ENCODE assay signal across 17 cellular contexts in genomic region chr2:9831670-9832069, GRCh38. TPM values are rescaled to one million over a fixed set of nuclear protein-coding genes. Genes with fewer than 3 reads are reported as not detected.
DNase-seq lines count a peak whose midpoint lies in the region; ATAC-seq and TF ChIP-seq lines count a peak whose summit lies in the region.
"Had no signal": no experiment of that assay in that cellular context is flagged by ENCODE, and none has a peak within 500 bp of the region (broad histone marks: within the 10 kb centered on the region; RNA-seq: fewer than 3 reads in every experiment).

No MANE protein-coding gene starts in this region.

- TF ChIP-seq CTCF in VCaP (conservative IDR thresholded peaks at IDR 0.05) = no peak
- TF ChIP-seq CTCF in A673 (conservative IDR thresholded peaks at IDR 0.05; ENCODE audit: low read depth, low read length) = no peak
- no peak for TF ChIP-seq CTCF in WERI-Rb-1 (IDR thresholded peaks at IDR 0.05; ENCODE audit: low read depth, low read length)

- DNase-seq in ELF-1 (ENCODE audit: low read depth, low spot score) (peak; percentile 70), islet precursor cell (peak; percentile 67), A673 (ENCODE audit: low spot score) (no peak), WERI-Rb-1 (no peak)
- DNase-seq: ACHN, AML-193, COR-L47, EL, HCEC 1CT, NCI-H187, NCI-H345, NCI-H69, SHP77 treated with DMSO at 0.1 percent for 48 hours had no signal

- CTCF ChIA-PET in A673 (lab: Charles Lee) = no interaction called here

- peak overlapping the region; percentile 85 for H3K27ac ChIP-seq in VCaP
- H3K27ac ChIP-seq in skin epidermis = peak overlapping the region in 14 of 21 experiments; percentile 18 to 84 (median 66)
- H3K27ac ChIP-seq in A673 (ENCODE audit: low read depth, low read length, poor library complexity, severe bottlenecking) = no peak overlapping the region
- no peak overlapping the region for H3K27ac ChIP-seq in WERI-Rb-1

- H3K9me3 ChIP-seq in A673 (ENCODE audit: low read depth, low read length, poor library complexity, severe bottlenecking) = no peaks in the 10 kb centered on the region
- no peaks in the 10 kb centered on the region for H3K9me3 ChIP-seq in WERI-Rb-1 (ENCODE audit: severe bottlenecking)

- ATAC-seq in HG02973 (IDR thresholded peaks at IDR 0.05; ENCODE audit: unreplicated experiment) = no peak
- ATAC-seq in GM19452 (IDR thresholded peaks at IDR 0.05; ENCODE audit: unreplicated experiment) = no peak

- H3K27me3 ChIP-seq in A673 (replicated peaks; ENCODE audit: insufficient read depth, low read depth, low read length, poor library complexity) = no peaks in the 10 kb centered on the region
- no peaks in the 10 kb centered on the region for H3K27me3 ChIP-seq in WERI-Rb-1 (ENCODE audit: insufficient read depth, low read depth, severe bottlenecking)

- intact Hi-C loops in A673 (cut with micrococcal nuclease; ENCODE audit: unreplicated experiment) = no loop called here

- H3K4me3 ChIP-seq in skin epidermis = no peak overlapping the region
- no peak overlapping the region for H3K4me3 ChIP-seq in A673 (ENCODE audit: low read depth, low read length, poor library complexity, severe bottlenecking)
- H3K4me3 ChIP-seq in WERI-Rb-1 (ENCODE audit: low read depth, low read length) = no peak overlapping the region

- no TSS peak for BruUV-seq in A673 (replicated peaks; lab: Mats Ljungman, UMichigan)

- H3K4me1 ChIP-seq in A673 (ENCODE audit: insufficient read depth, low read length, poor library complexity, severe bottlenecking) = no peaks in the 10 kb centered on the region

- H3K36me3 ChIP-seq in A673 (ENCODE audit: insufficient read depth, low read length, poor library complexity, severe bottlenecking) (no peaks in the 10 kb centered on the region), WERI-Rb-1 (no peaks in the 10 kb centered on the region)

- POLR2A ChIA-PET in A673 (lab: Charles Lee; ENCODE audit: low non-redundant PET) = interaction anchor here (0.6 kb wide), 1 partner anchor 760 kb away, joined by 3 read pairs; no protein-coding TSS in a partner anchor

RNA-seq across cellular contexts. Expression of gene TAF1B, which starts 11.6 kb away (rescaled TPM):
- total RNA-seq in A673 (2021) = 45.5 and 52.8 TPM in 2 replicates

Comparison
In these comparisons a context has a peak if more than half of its experiments do, and no peak if none do; other contexts are left out.
1. DNase-seq: peak in ELF-1 (single experiment) and islet precursor cell (single experiment); none in A673 (single experiment) and WERI-Rb-1 (single experiment).
2. H3K27ac ChIP-seq: peak in VCaP (single experiment) and skin epidermis (14 of 21); none in A673 (single experiment) and WERI-Rb-1 (single experiment).